ENCODE assay signal across 21 cellular contexts in genomic region chr1:208254862-208255261, GRCh38. TPM values are rescaled to one million over a fixed set of nuclear protein-coding genes. Genes with fewer than 3 reads are reported as not detected.
DNase-seq lines count a peak whose midpoint lies in the region; ATAC-seq and TF ChIP-seq lines count a peak whose summit lies in the region.
"Had no signal": no experiment of that assay in that cellular context is flagged by ENCODE, and none has a peak within 500 bp of the region (broad histone marks: within the 10 kb centered on the region; RNA-seq: fewer than 3 reads in every experiment).

No MANE protein-coding gene starts in this region.

- H3K9me3 ChIP-seq in adipocyte (ENCODE audit: control insufficient read depth, low read length): peaks cover 5% of the 10 kb centered on the region
- no peaks in the 10 kb centered on the region for H3K9me3 ChIP-seq in fibroblast of lung (ENCODE audit: control insufficient read depth, insufficient read depth, low read depth, low read length)
- H3K9me3 ChIP-seq in H9 (ENCODE audit: control insufficient read depth, low read depth, low read length): no peaks in the 10 kb centered on the region
- H3K9me3 ChIP-seq in CD8-positive, alpha-beta memory T cell (ENCODE audit: low read length): no peaks in the 10 kb centered on the region
- H3K9me3 ChIP-seq: BLaER1, ovary, thoracic aorta had no signal

- no peak overlapping the region for H3K27ac Mint-ChIP-seq in H9
- no peak overlapping the region for H3K27ac Mint-ChIP-seq in CD8-positive, alpha-beta memory T cell
- H3K27ac Mint-ChIP-seq: activated T-helper 17 cell treated with anti-CD3 and anti-CD28 coated beads, Interleukin-2, amount 50 U/mL, for 72 hours; T-helper 1 cell treated with Interleukin-12 subunit alpha and Interleukin-12 subunit beta and Interleukin-4 antibody, amounts not matched to agents 30 μg/mL and 1 μg/mL, for 36 hours had no signal

- no peak overlapping the region for H2BK5ac ChIP-seq in H9 (ENCODE audit: insufficient read length, low read length)

- no peak overlapping the region for H2AK5ac ChIP-seq in H9 (ENCODE audit: insufficient read length, low read length)

- no peaks in the 10 kb centered on the region for H3K23me2 ChIP-seq in H9 (ENCODE audit: insufficient read length, low read depth, low read length, poor library complexity, severe bottlenecking)

- no peak overlapping the region for H3K9ac ChIP-seq in adipocyte (ENCODE audit: low read length)
- no peak overlapping the region for H3K9ac ChIP-seq in fibroblast of lung (ENCODE audit: insufficient read depth, low read length)
- no peak overlapping the region for H3K9ac ChIP-seq in H9 (ENCODE audit: extremely low read depth, insufficient read length, low read length)
- H3K9ac ChIP-seq: BLaER1 had no signal

- no peaks in the 10 kb centered on the region for H3K79me1 ChIP-seq in H9 (ENCODE audit: insufficient read depth, low read depth, low read length, poor library complexity, severe bottlenecking)

- H3K27ac ChIP-seq in fibroblast of lung (ENCODE audit: insufficient read depth, low read length) (no peak overlapping the region), H9 (ENCODE audit: insufficient read length, low read depth, low read length) (no peak overlapping the region)
- no peak overlapping the region for H3K27ac ChIP-seq in CD8-positive, alpha-beta memory T cell (ENCODE audit: low read depth, low read length)
- H3K27ac ChIP-seq: BLaER1, epithelial cell of prostate, ovary had no signal

- no peak overlapping the region for H3K18ac ChIP-seq in H9 (ENCODE audit: insufficient read length, low read depth, low read length)

- CTCF ChIA-PET in CD8-positive, alpha-beta memory T cell (lab: Charles Lee): interaction anchor here (0.7 kb wide), 1 partner anchor 10 kb away, joined by 3 read pairs; no protein-coding TSS in a partner anchor

- peaks cover 0 to 6% (median 1%) of the 10 kb centered on the region in 3 experiments; a peak in 3 of 7 replicates for H3K36me3 Mint-ChIP-seq in H9 (ENCODE audit: insufficient read depth in 1 of 3, low read depth in 3 of 3)
- peaks cover 0 to 2% (median 0%) of the 10 kb centered on the region in 3 donors for H3K36me3 Mint-ChIP-seq in CD8-positive, alpha-beta memory T cell

- no peak overlapping the region for H2BK15ac ChIP-seq in H9 (ENCODE audit: low read depth, low read length)

- H3K79me2 ChIP-seq in fibroblast of lung (ENCODE audit: control insufficient read depth, insufficient read depth, low read length) (no peaks in the 10 kb centered on the region), H9 (ENCODE audit: insufficient read depth, low read length) (no peaks in the 10 kb centered on the region)

- H3K9me3 Mint-ChIP-seq in H9: peaks cover 3 to 6% of the 10 kb centered on the region in 2 experiments; a peak in 4 of 5 replicates
- H3K9me3 Mint-ChIP-seq in CD8-positive, alpha-beta memory T cell: no peaks in the 10 kb centered on the region
- H3K9me3 Mint-ChIP-seq: activated T-helper 17 cell treated with anti-CD3 and anti-CD28 coated beads, Interleukin-2, amount 50 U/mL, for 72 hours; T-helper 1 cell treated with Interleukin-12 subunit alpha and Interleukin-12 subunit beta and Interleukin-4 antibody, amounts not matched to agents 30 μg/mL and 1 μg/mL, for 36 hours had no signal

- POLR2A ChIA-PET in CD8-positive, alpha-beta memory T cell (lab: Charles Lee): no interaction called here

- no peak overlapping the region for H3K4ac ChIP-seq in H9 (ENCODE audit: low read depth, low read length)

- H4K8ac ChIP-seq in H9 (replicated peaks; ENCODE audit: insufficient read length, low read depth, low read length): no peak overlapping the region

- WGBS in H9 (ENCODE audit: extremely low coverage, insufficient read length, low lambda C conversion rate): no CpG with 5 or more reads among the region's 1 CpG

- peaks cover 76% of the 10 kb centered on the region for H3K27me3 Mint-ChIP-seq in H9 (ENCODE audit: low read depth)
- H3K27me3 Mint-ChIP-seq in CD8-positive, alpha-beta memory T cell: peaks cover 17 to 74% of the 10 kb centered on the region in 2 donors

- H3K27me3 ChIP-seq in adipocyte (replicated peaks; ENCODE audit: control insufficient read depth, insufficient read depth, low read length) (peaks cover 57% of the 10 kb centered on the region), fibroblast of lung (ENCODE audit: control insufficient read depth, insufficient read depth, low read length) (no peaks in the 10 kb centered on the region), H9 (ENCODE audit: insufficient read depth, low read length) (peaks cover 8% of the 10 kb centered on the region; the same call in 1 of the 2 replicates)
- H3K27me3 ChIP-seq in CD8-positive, alpha-beta memory T cell (ENCODE audit: insufficient read depth, low read length, poor library complexity, severe bottlenecking): peaks cover 10% of the 10 kb centered on the region
- H3K27me3 ChIP-seq: BLaER1, ovary had no signal

- H3K4me2 ChIP-seq in fibroblast of lung (ENCODE audit: extremely low read depth, insufficient read depth, low read length): no peak overlapping the region
- no peak overlapping the region for H3K4me2 ChIP-seq in H9 (ENCODE audit: insufficient read depth, insufficient read length, low read length)
- H3K4me2 ChIP-seq: BLaER1 had no signal

- no peak overlapping the region for H3K4me3 Mint-ChIP-seq in H9
- no peak overlapping the region for H3K4me3 Mint-ChIP-seq in CD8-positive, alpha-beta memory T cell
- H3K4me3 Mint-ChIP-seq: activated T-helper 17 cell treated with anti-CD3 and anti-CD28 coated beads, Interleukin-2, amount 50 U/mL, for 72 hours; T-helper 1 cell treated with Interleukin-12 subunit alpha and Interleukin-12 subunit beta and Interleukin-4 antibody, amounts not matched to agents 30 μg/mL and 1 μg/mL, for 36 hours had no signal

- no peak overlapping the region for H3K14ac ChIP-seq in H9 (ENCODE audit: insufficient read depth, low read length)

- in situ Hi-C loops in GM13976 (cut with MboI; ENCODE audit: low sequenced_read_pairs, unreplicated experiment): no loop called here

- H4K20me1 ChIP-seq in fibroblast of lung (ENCODE audit: control insufficient read depth, extremely low read depth, insufficient read depth, low read length) (no peaks in the 10 kb centered on the region), H9 (ENCODE audit: control insufficient read depth, insufficient read depth, insufficient read length) (no peaks in the 10 kb centered on the region)
- H4K20me1 ChIP-seq: BLaER1 had no signal

- H3K36me3 ChIP-seq in adipocyte (ENCODE audit: control insufficient read depth, insufficient read depth, low read length, severe bottlenecking) (no peaks in the 10 kb centered on the region), fibroblast of lung (ENCODE audit: control insufficient read depth, insufficient read depth, low read length) (no peaks in the 10 kb centered on the region)
- no peaks in the 10 kb centered on the region for H3K36me3 ChIP-seq in CD8-positive, alpha-beta memory T cell (ENCODE audit: insufficient read depth, low read length)
- H3K36me3 ChIP-seq: BLaER1, ovary, thoracic aorta had no signal

- no peak overlapping the region for H2BK12ac ChIP-seq in H9 (ENCODE audit: insufficient read length, low read depth, low read length)

- H3T11ph ChIP-seq in H9 (ENCODE audit: low read length): no peak overlapping the region

- H3K56ac ChIP-seq in H9 (ENCODE audit: insufficient read length, low read depth, low read length): no peak overlapping the region

- no peak overlapping the region for H2BK20ac ChIP-seq in H9 (ENCODE audit: low read depth, low read length, poor library complexity, severe bottlenecking)

- no peak overlapping the region for H2BK120ac ChIP-seq in H9 (ENCODE audit: low read depth, low read length, poor library complexity, severe bottlenecking)

- no peak overlapping the region for H4K5ac ChIP-seq in H9 (ENCODE audit: insufficient read length, low read depth, low read length)

- H3K4me3 ChIP-seq in adipocyte (ENCODE audit: low read length) (no peak overlapping the region), fibroblast of lung (replicated peaks in 1 of 4; ENCODE audit: control extremely low read depth in 1 of 4, insufficient read depth in 1 of 4, low read depth in 3 of 4, low read length in 4 of 4) (no peak overlapping the region)
- H3K4me3 ChIP-seq in CD8-positive, alpha-beta memory T cell (ENCODE audit: low read length): no peak overlapping the region
- H3K4me3 ChIP-seq: BLaER1, ovary, thoracic aorta had no signal

- DNase-seq in ELR (ENCODE audit: low read depth): peak; percentile 75
- peak; percentile 90 for DNase-seq in adipocyte (ENCODE audit: low read depth)
- DNase-seq in fibroblast of lung (ENCODE audit: low read depth in 2 of 2): peak; percentile 32 to 91
- DNase-seq in non-pigmented ciliary epithelial cell (ENCODE audit: low read depth): peak; percentile 66
- DNase-seq in H9: no peak
- DNase-seq in GM13976 (ENCODE audit: low spot score): no peak
- no peak for DNase-seq in CD8-positive, alpha-beta memory T cell
- DNase-seq: activated CD4-positive, CD25-positive, alpha-beta regulatory T cell; cortex of kidney; hippocampal formation; left cardiac atrium; NK-92 treated with Interleukin-12 subunit alpha and Interleukin-12 subunit beta, amount 100 ng/mL, for 24 hours; ovary; small intestine had no signal

- H4K91ac ChIP-seq in H9 (ENCODE audit: insufficient read length, low read depth, low read length): no peak overlapping the region

- peaks cover 32 to 33% of the 10 kb centered on the region in 2 experiments for H3K4me1 Mint-ChIP-seq in H9
- no peaks in the 10 kb centered on the region for H3K4me1 Mint-ChIP-seq in CD8-positive, alpha-beta memory T cell
- H3K4me1 Mint-ChIP-seq: activated T-helper 17 cell treated with anti-CD3 and anti-CD28 coated beads, Interleukin-2, amount 50 U/mL, for 72 hours had no signal

- TF ChIP-seq CTCF in fibroblast of lung (conservative IDR thresholded peaks at IDR 0.05 in 1 of 2, IDR thresholded peaks at IDR 0.05 in 1 of 2; ENCODE audit: low read depth in 1 of 2, low read length in 2 of 2) (no peak), H9 (conservative IDR thresholded peaks at IDR 0.05) (no peak), GM13976 (IDR thresholded peaks at IDR 0.05; ENCODE audit: borderline replicate concordance, control extremely low read depth, extremely low read depth, insufficient read depth, missing control alignments) (no peak)

- H2AFZ ChIP-seq in fibroblast of lung (ENCODE audit: low read length) (no peak overlapping the region), H9 (ENCODE audit: low read length) (no peak overlapping the region)

- peaks cover 27% of the 10 kb centered on the region for H3K4me1 ChIP-seq in adipocyte (ENCODE audit: control insufficient read depth, insufficient read depth, low read length)
- no peaks in the 10 kb centered on the region for H3K4me1 ChIP-seq in fibroblast of lung (ENCODE audit: control insufficient read depth, extremely low read depth, insufficient read depth, low read length)
- no peaks in the 10 kb centered on the region; the same call in 1 of the 2 replicates for H3K4me1 ChIP-seq in H9 (ENCODE audit: insufficient read depth, low read length)
- H3K4me1 ChIP-seq in CD8-positive, alpha-beta memory T cell (ENCODE audit: insufficient read depth, low read length): no peaks in the 10 kb centered on the region
- H3K4me1 ChIP-seq: BLaER1 had no signal

- no peak overlapping the region for H3K23ac ChIP-seq in H9 (ENCODE audit: insufficient read length, low read depth, low read length)

- no peak for ATAC-seq in HG03095 (IDR thresholded peaks at IDR 0.05; ENCODE audit: unreplicated experiment)
- ATAC-seq: activated T-helper 17 cell treated with anti-CD3 and anti-CD28 coated beads, Interleukin-2, amount 50 U/mL, for 72 hours; Right ventricle myocardium inferior had no signal

RNA-seq across cellular contexts. Expression of gene PLXNA2, which starts 10.7 kb away (rescaled TPM):
- total RNA-seq in fibroblast of lung: 2.0 and 2.8 TPM in 2 replicates
- 0.43 and 0.80 TPM in 2 replicates for polyA plus RNA-seq in fibroblast of lung
- 0.80 and 0.88 TPM in 2 replicates for polyA plus RNA-seq in fibroblast of lung (2012)
- 4.3 and 5.9 TPM in 2 replicates for polyA minus RNA-seq in fibroblast of lung (ENCODE audit: low replicate concordance)
- 0.57 and 0.64 TPM in 2 replicates for total RNA-seq in H9 (2021)
- 1 to 10 TPM in 1 of 2 experiments, under 1 TPM in 1; 0.75 to 1.1 TPM for total RNA-seq in CD8-positive, alpha-beta memory T cell
- 1.0 TPM for polyA plus RNA-seq in CD8-positive, alpha-beta memory T cell

Comparison
In these comparisons a context has a peak if more than half of its experiments do, and no peak if none do; other contexts are left out.
1. DNase-seq: peak in ELR (single experiment), adipocyte (single experiment), fibroblast of lung (2 of 2) and non-pigmented ciliary epithelial cell (single experiment); none in H9 (single experiment), GM13976 (single experiment) and CD8-positive, alpha-beta memory T cell (0 of 5).